In genomic region chr9:138064547-138064946, GRCh38 we compare ENCODE assay signal across 11 cellular contexts.
DNase-seq lines count a peak whose midpoint lies in the region; ATAC-seq and TF ChIP-seq lines count a peak whose summit lies in the region.
"Had no signal": no experiment of that assay in that cellular context is flagged by ENCODE, and none has a peak within 500 bp of the region (broad histone marks: within the 10 kb centered on the region; RNA-seq: fewer than 3 reads in every experiment).

No MANE protein-coding gene starts in this region.

- peaks cover 0 to 11% of the 10 kb centered on the region in 2 donors for H3K27me3 ChIP-seq in breast epithelium
- no peaks in the 10 kb centered on the region for H3K27me3 ChIP-seq in mammary epithelial cell (ENCODE audit: insufficient read depth, low read length)

- no peak overlapping the region for H3K9ac ChIP-seq in mammary epithelial cell (ENCODE audit: insufficient read depth, low read length)
- H3K9ac ChIP-seq: GM23248 had no signal

- H4K20me1 ChIP-seq in mammary epithelial cell (ENCODE audit: insufficient read depth, low read length), result no peaks in the 10 kb centered on the region

- H3K79me2 ChIP-seq in mammary epithelial cell (ENCODE audit: insufficient read depth, low read length), result no peaks in the 10 kb centered on the region

- dilution Hi-C loops in mammary epithelial cell (cut with HindIII; ENCODE audit: low sequenced_read_pairs), result no loop called here

- H3K4me3 ChIP-seq in breast epithelium (no peak overlapping the region), mammary epithelial cell (replicated peaks in 1 of 3; ENCODE audit: insufficient read depth in 1 of 3, low read depth in 2 of 3, low read length in 3 of 3) (no peak overlapping the region)
- H3K4me3 ChIP-seq: GM23248 had no signal

- no peak overlapping the region for H3K4me2 ChIP-seq in mammary epithelial cell (ENCODE audit: insufficient read depth, low read depth, low read length)

- H3K27ac ChIP-seq in breast epithelium (no peak overlapping the region), mammary epithelial cell (ENCODE audit: insufficient read depth, low read depth, low read length) (no peak overlapping the region)
- H3K27ac ChIP-seq: 22Rv1, GM23248 had no signal

- no peak overlapping the region for H2AFZ ChIP-seq in mammary epithelial cell (ENCODE audit: low read depth, low read length)
- H2AFZ ChIP-seq: GM23248 had no signal

- in situ Hi-C loops in mammary epithelial cell (cut with MboI; ENCODE audit: low sequenced_read_pairs in 2 of 2), result no loop called here

- ATAC-seq in sciatic nerve (no peak), omental fat pad (ENCODE audit: low FRiP score) (no peak)

- DNase-seq in breast epithelium (ENCODE audit: low spot score in 2 of 2) (peak; percentile 8 to 38), mammary epithelial cell (no peak), cerebellum (ENCODE audit: low spot score) (peak; percentile 49), sciatic nerve (ENCODE audit: low spot score) (peak; percentile 18), omental fat pad (ENCODE audit: low spot score) (no peak), NCI-H446 treated with DMSO at 0.1 percent for 48 hours (lab: John Stamatoyannopoulos, UW) (no peak), DMS 273 (lab: John Stamatoyannopoulos, UW; ENCODE audit: unreplicated experiment) (no peak)
- DNase-seq: CD8-positive, alpha-beta memory T cell; GM23248 had no signal

- no peak for TF ChIP-seq CTCF in breast epithelium (IDR thresholded peaks at IDR 0.05)
- no peak for TF ChIP-seq CTCF in mammary epithelial cell (conservative IDR thresholded peaks at IDR 0.05 in 1 of 2, IDR thresholded peaks at IDR 0.05 in 1 of 2; ENCODE audit: extremely low read depth in 1 of 2, insufficient read depth in 1 of 2, low read depth in 1 of 2, low read length in 2 of 2)
- TF ChIP-seq CTCF in omental fat pad (IDR thresholded peaks at IDR 0.05), result no peak

- intact Hi-C loops in breast epithelium (cut with DNase I; ENCODE audit: low total_unique reads) (no loop called here), mammary epithelial cell (cut with micrococcal nuclease) (no loop called here), sciatic nerve (cut with DNase I) (no loop called here)

- H3K4me1 ChIP-seq in breast epithelium (no peaks in the 10 kb centered on the region), mammary epithelial cell (ENCODE audit: insufficient read depth, low read length) (no peaks in the 10 kb centered on the region)
- H3K4me1 ChIP-seq: Caco-2 had no signal

- no TSS peak for BruUV-seq in mammary epithelial cell (replicated peaks; lab: Mats Ljungman, UMichigan)

- CTCF ChIA-PET in mammary epithelial cell (lab: Charles Lee; ENCODE audit: low non-redundant PET), result no interaction called here

- H3K36me3 ChIP-seq in breast epithelium, result no peaks in the 10 kb centered on the region
- no peaks in the 10 kb centered on the region for H3K36me3 ChIP-seq in mammary epithelial cell (ENCODE audit: insufficient read depth, low read length)

- TF ChIP-seq POLR2A in breast epithelium (IDR thresholded peaks at IDR 0.05), result no peak

- 66% methylated on average over 7 of the region's 7 CpGs for WGBS in mammary epithelial cell (ENCODE audit: low coverage, missing lambda C conversion rate)

- H3K9me3 ChIP-seq in breast epithelium (no peaks in the 10 kb centered on the region), mammary epithelial cell (replicated peaks; ENCODE audit: insufficient read depth, low read length) (peaks cover 27% of the 10 kb centered on the region)
- H3K9me3 ChIP-seq: Caco-2 had no signal

Comparison
In these comparisons a context has a peak if more than half of its experiments do, and no peak if none do; other contexts are left out.
1. DNase-seq: peak in breast epithelium (2 of 2), cerebellum (single experiment) and sciatic nerve (single experiment); none in mammary epithelial cell (single experiment), omental fat pad (single experiment), NCI-H446 treated with DMSO at 0.1 percent for 48 hours (single experiment) and DMS 273 (single experiment).